Comparison of ENCODE assay signal across 18 cellular contexts in genomic region chr14:37890095-37890494, GRCh38.
DNase-seq lines count a peak whose midpoint lies in the region; ATAC-seq and TF ChIP-seq lines count a peak whose summit lies in the region.
"Had no signal": no experiment of that assay in that cellular context is flagged by ENCODE, and none has a peak within 500 bp of the region (broad histone marks: within the 10 kb centered on the region; RNA-seq: fewer than 3 reads in every experiment).

No MANE protein-coding gene starts in this region.

- no peaks in the 10 kb centered on the region for H3K36me3 ChIP-seq in H7 (replicated peaks; ENCODE audit: control insufficient read depth, insufficient read depth, low read length)
- H3K36me3 ChIP-seq: gastroesophageal sphincter, upper lobe of left lung had no signal

- CTCF ChIA-PET in activated CD8-positive, alpha-beta T cell treated with anti-CD3 and anti-CD28 coated beads for 36 hours (lab: Charles Lee): interaction anchor here (1.7 kb wide), 1 partner anchor 15 kb away, joined by 4 read pairs; no protein-coding TSS in a partner anchor
- CTCF ChIA-PET in activated CD8-positive, alpha-beta T cell treated with anti-CD3 and anti-CD28 coated beads, Interleukin-2, amount 10 ng/mL, durations not matched to agents 7 days and 5 days (lab: Charles Lee): no interaction called here

- no peaks in the 10 kb centered on the region for H3K9me3 Mint-ChIP-seq in activated CD8-positive, alpha-beta T cell treated with anti-CD3 and anti-CD28 coated beads for 36 hours
- no peaks in the 10 kb centered on the region for H3K9me3 Mint-ChIP-seq in activated CD8-positive, alpha-beta T cell treated with anti-CD3 and anti-CD28 coated beads, Interleukin-2, amount 10 ng/mL, durations not matched to agents 7 days and 5 days (ENCODE audit: insufficient read depth)
- peaks cover 7% of the 10 kb centered on the region for H3K9me3 Mint-ChIP-seq in type B pancreatic cell
- H3K9me3 Mint-ChIP-seq: activated CD4-positive, alpha-beta T cell treated with anti-CD3 and anti-CD28 coated beads, Interleukin-2, amount 10 ng/mL, durations not matched to agents 7 days and 5 days; activated naive CD8-positive, alpha-beta T cell treated with anti-CD3 and anti-CD28 coated beads for 36 hours had no signal

- no peaks in the 10 kb centered on the region for H3K4me1 Mint-ChIP-seq in activated CD8-positive, alpha-beta T cell treated with anti-CD3 and anti-CD28 coated beads for 36 hours (ENCODE audit: low read depth)
- H3K4me1 Mint-ChIP-seq in activated CD8-positive, alpha-beta T cell treated with anti-CD3 and anti-CD28 coated beads, Interleukin-2, amount 10 ng/mL, durations not matched to agents 7 days and 5 days (ENCODE audit: low read depth): no peaks in the 10 kb centered on the region
- H3K4me1 Mint-ChIP-seq in type B pancreatic cell (ENCODE audit: unreplicated experiment): no peaks in the 10 kb centered on the region
- H3K4me1 Mint-ChIP-seq: activated CD4-positive, alpha-beta T cell treated with anti-CD3 and anti-CD28 coated beads, Interleukin-2, amount 10 ng/mL, durations not matched to agents 7 days and 5 days; activated naive CD8-positive, alpha-beta T cell treated with anti-CD3 and anti-CD28 coated beads for 36 hours; stimulated activated naive B cell treated with anti-CD40 and anti-IgM and Interleukin-4, amounts not matched to agents 10 μg/mL and 1 μg/mL and 100 μg/mL, for 72 hours had no signal

- H3K4me3 ChIP-seq in H7 (ENCODE audit: insufficient read depth, low read depth, low read length): no peak overlapping the region
- H3K4me3 ChIP-seq: gastroesophageal sphincter, upper lobe of left lung had no signal

- POLR2A ChIA-PET in activated CD8-positive, alpha-beta T cell treated with anti-CD3 and anti-CD28 coated beads for 36 hours (lab: Charles Lee): no interaction called here
- POLR2A ChIA-PET in activated CD8-positive, alpha-beta T cell treated with anti-CD3 and anti-CD28 coated beads, Interleukin-2, amount 10 ng/mL, durations not matched to agents 7 days and 5 days (lab: Charles Lee): no interaction called here

- no peak for DNase-seq in activated CD8-positive, alpha-beta T cell treated with anti-CD3 and anti-CD28 coated beads for 36 hours
- DNase-seq in activated CD8-positive, alpha-beta T cell treated with anti-CD3 and anti-CD28 coated beads, Interleukin-2, amount 10 ng/mL, durations not matched to agents 7 days and 5 days: no peak
- DNase-seq in fibroblast of peridontal ligament (ENCODE audit: extremely low read depth): peak; percentile 3
- no peak for DNase-seq in type B pancreatic cell (ENCODE audit: extremely low spot score, unreplicated experiment)
- DNase-seq in H7: no peak
- no peak for DNase-seq in stimulated activated CD4-positive, alpha-beta T cell treated with anti-CD3 and anti-CD28 coated beads, Interleukin-4, amount 100 ng/mL, for 4 hours
- DNase-seq: activated CD4-positive, alpha-beta T cell treated with anti-CD3 and anti-CD28 coated beads, Interleukin-2, amount 10 ng/mL, durations not matched to agents 7 days and 5 days; activated naive CD8-positive, alpha-beta T cell treated with anti-CD3 and anti-CD28 coated beads for 36 hours; activated T-cell treated with anti-CD3 and anti-CD28 coated beads, Interleukin-2, amount 50 U/mL, for 4 hours; effector memory CD4-positive, alpha-beta T cell; left ventricle myocardium superior; NCI-H2081 treated with DMSO at 0.1 percent for 48 hours; NCI-H69; stimulated activated naive B cell treated with anti-CD40 and anti-IgM and Interleukin-4, amounts not matched to agents 10 μg/mL and 1 μg/mL and 100 μg/mL, for 72 hours; upper lobe of left lung had no signal

- no peak overlapping the region for H3K4me3 Mint-ChIP-seq in activated CD8-positive, alpha-beta T cell treated with anti-CD3 and anti-CD28 coated beads for 36 hours
- no peak overlapping the region for H3K4me3 Mint-ChIP-seq in activated CD8-positive, alpha-beta T cell treated with anti-CD3 and anti-CD28 coated beads, Interleukin-2, amount 10 ng/mL, durations not matched to agents 7 days and 5 days
- H3K4me3 Mint-ChIP-seq in type B pancreatic cell: no peak overlapping the region
- H3K4me3 Mint-ChIP-seq: activated CD4-positive, alpha-beta T cell treated with anti-CD3 and anti-CD28 coated beads, Interleukin-2, amount 10 ng/mL, durations not matched to agents 7 days and 5 days; activated naive CD8-positive, alpha-beta T cell treated with anti-CD3 and anti-CD28 coated beads for 36 hours; activated T-cell treated with anti-CD3 and anti-CD28 coated beads, Interleukin-2, amount 50 U/mL, for 4 hours; stimulated activated naive B cell treated with anti-CD40 and anti-IgM and Interleukin-4, amounts not matched to agents 10 μg/mL and 1 μg/mL and 100 μg/mL, for 72 hours had no signal

- peak; percentile 26 for TF ChIP-seq CTCF in activated CD8-positive, alpha-beta T cell treated with anti-CD3 and anti-CD28 coated beads for 36 hours (IDR thresholded peaks at IDR 0.05)
- TF ChIP-seq CTCF in LNCAP (IDR thresholded peaks at IDR 0.05) (peak; percentile 31; the same call in 1 of the 2 replicates), type B pancreatic cell (conservative IDR thresholded peaks at IDR 0.05) (peak; percentile 64)

- no peaks in the 10 kb centered on the region; the same call in 1 of the 2 replicates for H3K27me3 ChIP-seq in H7 (ENCODE audit: control insufficient read depth, insufficient read depth, low read length)
- H3K27me3 ChIP-seq: gastroesophageal sphincter, upper lobe of left lung had no signal

- ATAC-seq in activated CD8-positive, alpha-beta T cell treated with anti-CD3 and anti-CD28 coated beads for 36 hours: no peak
- no peak for ATAC-seq in activated CD8-positive, alpha-beta T cell treated with anti-CD3 and anti-CD28 coated beads, Interleukin-2, amount 10 ng/mL, durations not matched to agents 7 days and 5 days
- no peak for ATAC-seq in GM21717 (IDR thresholded peaks at IDR 0.05; ENCODE audit: unreplicated experiment)
- ATAC-seq: activated T-cell treated with anti-CD3 and anti-CD28 coated beads, Interleukin-2, amount 50 U/mL, for 4 hours; gastroesophageal sphincter; left ventricle myocardium superior; stimulated activated naive B cell treated with anti-CD40 and anti-IgM and Interleukin-4, amounts not matched to agents 10 μg/mL and 1 μg/mL and 100 μg/mL, for 72 hours had no signal

- peaks cover 14% of the 10 kb centered on the region for H3K27me3 Mint-ChIP-seq in activated CD8-positive, alpha-beta T cell treated with anti-CD3 and anti-CD28 coated beads for 36 hours
- no peaks in the 10 kb centered on the region for H3K27me3 Mint-ChIP-seq in activated CD8-positive, alpha-beta T cell treated with anti-CD3 and anti-CD28 coated beads, Interleukin-2, amount 10 ng/mL, durations not matched to agents 7 days and 5 days (ENCODE audit: low read depth)
- no peaks in the 10 kb centered on the region for H3K27me3 Mint-ChIP-seq in type B pancreatic cell
- H3K27me3 Mint-ChIP-seq: activated CD4-positive, alpha-beta T cell treated with anti-CD3 and anti-CD28 coated beads, Interleukin-2, amount 10 ng/mL, durations not matched to agents 7 days and 5 days; stimulated activated naive B cell treated with anti-CD40 and anti-IgM and Interleukin-4, amounts not matched to agents 10 μg/mL and 1 μg/mL and 100 μg/mL, for 72 hours had no signal

- no peak overlapping the region for H3K27ac Mint-ChIP-seq in activated CD8-positive, alpha-beta T cell treated with anti-CD3 and anti-CD28 coated beads for 36 hours
- no peak overlapping the region for H3K27ac Mint-ChIP-seq in activated CD8-positive, alpha-beta T cell treated with anti-CD3 and anti-CD28 coated beads, Interleukin-2, amount 10 ng/mL, durations not matched to agents 7 days and 5 days
- H3K27ac Mint-ChIP-seq in type B pancreatic cell: no peak overlapping the region
- H3K27ac Mint-ChIP-seq: activated CD4-positive, alpha-beta T cell treated with anti-CD3 and anti-CD28 coated beads, Interleukin-2, amount 10 ng/mL, durations not matched to agents 7 days and 5 days; activated naive CD8-positive, alpha-beta T cell treated with anti-CD3 and anti-CD28 coated beads for 36 hours; stimulated activated naive B cell treated with anti-CD40 and anti-IgM and Interleukin-4, amounts not matched to agents 10 μg/mL and 1 μg/mL and 100 μg/mL, for 72 hours had no signal

- no peaks in the 10 kb centered on the region for H3K36me3 Mint-ChIP-seq in activated CD8-positive, alpha-beta T cell treated with anti-CD3 and anti-CD28 coated beads for 36 hours (ENCODE audit: low read depth)
- H3K36me3 Mint-ChIP-seq in activated CD8-positive, alpha-beta T cell treated with anti-CD3 and anti-CD28 coated beads, Interleukin-2, amount 10 ng/mL, durations not matched to agents 7 days and 5 days (ENCODE audit: low read depth): no peaks in the 10 kb centered on the region
- no peaks in the 10 kb centered on the region for H3K36me3 Mint-ChIP-seq in type B pancreatic cell
- H3K36me3 Mint-ChIP-seq: activated naive CD8-positive, alpha-beta T cell treated with anti-CD3 and anti-CD28 coated beads for 36 hours; stimulated activated naive B cell treated with anti-CD40 and anti-IgM and Interleukin-4, amounts not matched to agents 10 μg/mL and 1 μg/mL and 100 μg/mL, for 72 hours had no signal

- intact Hi-C loops in activated CD8-positive, alpha-beta T cell treated with anti-CD3 and anti-CD28 coated beads for 36 hours (cut with micrococcal nuclease): no loop called here
